Comparison of ENCODE assay signal across 10 cellular contexts in the genomic region with DNA sequence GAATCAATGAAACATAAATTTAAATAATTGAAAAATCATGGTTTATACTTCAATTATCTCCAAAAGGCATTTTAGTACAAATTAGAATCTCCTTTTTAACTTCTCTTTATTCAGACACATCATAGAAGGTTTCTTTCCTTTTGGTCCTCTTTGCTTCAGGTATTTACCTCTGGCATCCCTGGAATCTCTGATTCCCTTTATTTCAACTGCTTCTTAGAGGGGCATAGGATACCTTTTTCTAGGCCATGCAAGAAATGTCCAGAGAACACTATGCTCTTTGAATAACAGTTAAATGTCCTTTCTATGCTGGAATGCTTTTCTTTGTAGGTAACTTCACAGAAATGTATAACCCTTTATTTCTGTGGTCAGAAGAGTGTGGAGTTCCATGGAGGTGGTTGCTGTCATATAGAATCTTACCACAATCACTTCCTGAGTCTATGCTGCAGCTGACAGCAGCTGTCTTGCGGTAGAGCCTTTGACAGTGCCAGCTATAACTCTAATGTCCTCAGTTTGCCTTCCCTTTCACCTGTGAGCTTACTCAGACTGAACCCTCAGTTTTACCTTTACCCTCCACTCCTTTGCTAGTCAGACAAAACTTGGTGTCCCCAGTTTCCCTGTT. TPM values are rescaled to one million over a fixed set of nuclear protein-coding genes. Genes with fewer than 3 reads are reported as not detected.
A peak's percentile ranks its signal among the peaks of the same experiment; 100 is the strongest.
DNase-seq lines count a peak whose midpoint lies in the region; ATAC-seq, FAIRE-seq and TF ChIP-seq lines count a peak whose summit lies in the region.
"Had no signal": no experiment of that assay in that cellular context is flagged by ENCODE, and none has a peak within 500 bp of the region (broad histone marks: within the 10 kb centered on the region; RNA-seq: fewer than 3 reads in every experiment).

No MANE protein-coding gene starts in this region.

- H3K36me3 ChIP-seq in PC-3 (ENCODE audit: low read depth, low read length) (peaks cover 3% of the 10 kb centered on the region; the same call in 1 of the 2 replicates), trophoblast cell (ENCODE audit: control insufficient read depth in 1 of 2, insufficient read depth in 2 of 2, low read length in 2 of 2) (no peaks in the 10 kb centered on the region)

- intact Hi-C loops in PC-3 (cut with micrococcal nuclease): no loop called here

- no TSS peak for BruUV-seq in PC-3 (replicated peaks; lab: Mats Ljungman, UMichigan)

- peaks cover 70% of the 10 kb centered on the region for H3K79me2 ChIP-seq in PC-3 (ENCODE audit: low read length)
- no peaks in the 10 kb centered on the region for H3K79me2 ChIP-seq in trophoblast cell (ENCODE audit: control insufficient read depth, insufficient read depth, low read length, poor library complexity)

- TF ChIP-seq CTCF in PC-3 (conservative IDR thresholded peaks at IDR 0.05; ENCODE audit: low read depth, low read length): no peak

- FAIRE-seq in H54 (lab: Jason Lieb, UNC): no peak
- FAIRE-seq: A204.1 had no signal

- H3F3A ChIP-seq in PC-3 (ENCODE audit: low read length, unreplicated experiment): peaks cover 5% of the 10 kb centered on the region

- H2BK12ac ChIP-seq in trophoblast cell (ENCODE audit: low read length): no peak overlapping the region

- H4K91ac ChIP-seq in trophoblast cell (ENCODE audit: low read depth, low read length): no peak overlapping the region

- DNase-seq in SKM-1 treated with dmso at 0.1 percent for 144 hours (lab: John Stamatoyannopoulos, UW; ENCODE audit: unreplicated experiment) (peak; percentile 15), SKM-1 (lab: John Stamatoyannopoulos, UW; ENCODE audit: unreplicated experiment) (no peak), PC-3 (no peak), trophoblast cell (no peak), H54 (ENCODE audit: insufficient read length, low spot score) (no peak), HUDEP-2 (lab: John Stamatoyannopoulos, UW; ENCODE audit: unreplicated experiment in 76 of 76) (no peak), NCI-H2081 (lab: John Stamatoyannopoulos, UW) (no peak)
- DNase-seq: dorsolateral prefrontal cortex had no signal

- no peak overlapping the region for H3K4ac ChIP-seq in trophoblast cell (ENCODE audit: low read depth, low read length)

- no peak for TF ChIP-seq POLR2A in H54 (IDR thresholded peaks at IDR 0.05; ENCODE audit: low read depth, low read length)

- H3K4me3 ChIP-seq in PC-3 (ENCODE audit: low read length) (no peak overlapping the region), trophoblast cell (ENCODE audit: low read depth, low read length) (no peak overlapping the region)
- H3K4me3 ChIP-seq: dorsolateral prefrontal cortex had no signal

- peak overlapping the region; percentile 5 for H2AK5ac ChIP-seq in trophoblast cell (ENCODE audit: low read length)

- no peak overlapping the region for H2BK120ac ChIP-seq in trophoblast cell (ENCODE audit: insufficient read depth, low read length, poor library complexity)

- H3K14ac ChIP-seq in trophoblast cell (ENCODE audit: low read length): no peak overlapping the region

- no peak overlapping the region for H3K9ac ChIP-seq in PC-3 (ENCODE audit: low read length)
- no peak overlapping the region for H3K9ac ChIP-seq in trophoblast cell (ENCODE audit: low read length)

- H2AFZ ChIP-seq in PC-3 (ENCODE audit: low read length): no peak overlapping the region
- no peak overlapping the region for H2AFZ ChIP-seq in trophoblast cell (ENCODE audit: insufficient read depth, low read length, poor library complexity)

- H3K18ac ChIP-seq in trophoblast cell (ENCODE audit: low read length): no peak overlapping the region

- H3K27ac ChIP-seq in PC-3 (ENCODE audit: low read length) (peak overlapping the region; percentile 36), trophoblast cell (ENCODE audit: low read depth, low read length) (no peak overlapping the region)
- H3K27ac ChIP-seq: dorsolateral prefrontal cortex had no signal

- H3K4me1 ChIP-seq in PC-3 (ENCODE audit: insufficient read depth, low read length) (peaks cover 17% of the 10 kb centered on the region), trophoblast cell (ENCODE audit: control insufficient read depth in 1 of 2, insufficient read depth in 2 of 2, low read length in 2 of 2) (peaks cover 4 to 7% of the 10 kb centered on the region in 2 experiments)

- WGBS in trophoblast cell (ENCODE audit: extremely low coverage, insufficient coverage, insufficient read length): no CpG with 5 or more reads among the region's 1 CpG

- H4K12ac ChIP-seq in trophoblast cell (ENCODE audit: low read depth, low read length): no peak overlapping the region

- H2BK5ac ChIP-seq in trophoblast cell (ENCODE audit: low read depth, low read length, poor library complexity): no peak overlapping the region

- ATAC-seq in HG02798 (IDR thresholded peaks at IDR 0.05; ENCODE audit: poor library complexity, unreplicated experiment): peak; percentile 93
- ATAC-seq in PC-3: no peak

- H3K9me3 ChIP-seq in PC-3 (ENCODE audit: low read length) (no peaks in the 10 kb centered on the region), trophoblast cell (ENCODE audit: insufficient read depth, low read depth, low read length) (no peaks in the 10 kb centered on the region)

- CTCF ChIA-PET in PC-3 (lab: Charles Lee): no interaction called here

- no peak overlapping the region for H4K8ac ChIP-seq in trophoblast cell (ENCODE audit: low read depth, low read length)

- H3K79me1 ChIP-seq in trophoblast cell (ENCODE audit: low read length): no peaks in the 10 kb centered on the region

- H3K27me3 ChIP-seq in PC-3 (ENCODE audit: low read length) (no peaks in the 10 kb centered on the region), trophoblast cell (ENCODE audit: insufficient read depth, low read length) (no peaks in the 10 kb centered on the region)

- H3K9me2 ChIP-seq in PC-3 (replicated peaks; ENCODE audit: low read length): no peaks in the 10 kb centered on the region

- POLR2A ChIA-PET in PC-3 (lab: Charles Lee; ENCODE audit: unreplicated experiment): no interaction called here

- H3K4me2 ChIP-seq in PC-3 (ENCODE audit: low read length) (peak overlapping the region; percentile 13; the same call in 1 of the 2 replicates), trophoblast cell (ENCODE audit: low read length) (no peak overlapping the region)

- H4K20me1 ChIP-seq in PC-3 (ENCODE audit: low read length): no peaks in the 10 kb centered on the region

- peak overlapping the region; percentile 68 for H3K23ac ChIP-seq in trophoblast cell (ENCODE audit: low read length)

RNA-seq across cellular contexts. Expression of a gene that starts 8.6 kb away (rescaled TPM):
- total RNA-seq in PC-3 (2014; rRNA removed): 105 and 127 TPM in 2 replicates
- 22.9 and 24.7 TPM in 2 replicates for polyA plus RNA-seq in trophoblast cell (2013)
